In the genomic region with DNA sequence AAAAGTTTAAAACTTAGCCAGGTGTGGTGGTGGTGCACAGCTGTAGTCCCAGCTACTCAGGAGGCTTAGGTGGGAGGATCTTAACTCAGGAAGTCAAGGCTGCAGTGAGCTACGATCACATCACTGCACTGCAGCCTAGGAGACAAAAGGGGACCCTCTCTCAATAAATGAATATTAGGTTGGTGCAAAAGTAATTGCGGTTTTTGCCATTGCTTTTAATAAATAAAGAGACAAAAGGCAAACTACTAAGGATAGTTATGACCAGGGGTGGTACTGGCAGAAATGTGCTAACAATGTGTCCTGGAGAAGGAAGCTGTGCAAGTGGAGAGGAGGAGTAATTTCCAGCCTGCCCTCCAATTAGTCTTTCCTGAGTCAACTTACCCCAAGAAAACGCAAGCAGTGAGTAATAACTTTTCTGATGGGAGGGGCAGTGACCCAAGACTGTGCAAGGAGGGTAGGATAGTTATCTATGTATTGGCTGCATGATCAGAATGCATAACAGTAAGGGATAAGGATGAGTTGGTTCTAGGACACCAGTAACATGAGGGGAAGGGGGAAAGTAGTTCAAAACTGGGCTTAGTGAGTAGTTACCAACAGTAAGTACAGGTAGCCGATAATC, we compare ENCODE assay signal across 9 cellular contexts. TPM values are rescaled to one million over a fixed set of nuclear protein-coding genes. Genes with fewer than 3 reads are reported as not detected.
DNase-seq lines count a peak whose midpoint lies in the region; ATAC-seq, FAIRE-seq and TF ChIP-seq lines count a peak whose summit lies in the region.
"Had no signal": no experiment of that assay in that cellular context is flagged by ENCODE, and none has a peak within 500 bp of the region (broad histone marks: within the 10 kb centered on the region; RNA-seq: fewer than 3 reads in every experiment).

No MANE protein-coding gene starts in this region.

- TF ChIP-seq POLR2A in prostate gland (IDR thresholded peaks at IDR 0.05) = no peak

- H3K27me3 ChIP-seq in GM23248 (replicated peaks; ENCODE audit: insufficient read depth) (no peaks in the 10 kb centered on the region), prostate gland (replicated peaks; ENCODE audit: insufficient read depth) (no peaks in the 10 kb centered on the region), pancreas (no peaks in the 10 kb centered on the region)

- intact Hi-C loops in prostate gland (cut with DNase I) (no loop called here), pancreas (cut with DNase I) (no loop called here)

- no peaks in the 10 kb centered on the region for H3K9me2 ChIP-seq in GM23248 (ENCODE audit: insufficient read depth)

- FAIRE-seq in pancreas (lab: Jason Lieb, UNC) = no peak

- no peak for ATAC-seq in HG02973 (IDR thresholded peaks at IDR 0.05; ENCODE audit: unreplicated experiment)
- ATAC-seq in pancreas = no peak

- H3K4me2 ChIP-seq in GM23248 (ENCODE audit: unreplicated experiment) = peak overlapping the region; percentile 98

- in situ Hi-C loops in GM23248 (cut with MboI) = no loop called here

- no peaks in the 10 kb centered on the region for H3K36me3 ChIP-seq in GM23248 (ENCODE audit: low read depth)
- H3K36me3 ChIP-seq in prostate gland = no peaks in the 10 kb centered on the region
- H3K36me3 ChIP-seq in pancreas = no peaks in the 10 kb centered on the region

- no peaks in the 10 kb centered on the region for H4K20me1 ChIP-seq in GM23248 (ENCODE audit: insufficient read depth)

- H3K9me3 ChIP-seq in GM23248 (ENCODE audit: low read depth) (no peaks in the 10 kb centered on the region), prostate gland (no peaks in the 10 kb centered on the region), pancreas (no peaks in the 10 kb centered on the region)

- H3K27ac ChIP-seq in GM23248 (peak overlapping the region; percentile 52), prostate gland (no peak overlapping the region), pancreas (no peak overlapping the region)

- TF ChIP-seq CTCF in epithelial cell of proximal tubule (conservative IDR thresholded peaks at IDR 0.05; ENCODE audit: low read depth, low read length) (no peak), prostate gland (IDR thresholded peaks at IDR 0.05) (no peak), pancreas (IDR thresholded peaks at IDR 0.05) (no peak)

- H3K4me3 ChIP-seq in GM23248 (peak overlapping the region; percentile 94), epithelial cell of proximal tubule (ENCODE audit: low read depth, low read length) (peak overlapping the region; percentile 77), prostate gland (peak overlapping the region; percentile 80 to 81), pancreas (peak overlapping the region in 2 of 4 donors; percentile 87 to 93)

- peaks cover 16% of the 10 kb centered on the region; the same call in 1 of the 2 replicates for H3F3A ChIP-seq in GM23248 (ENCODE audit: insufficient read depth)

- peak overlapping the region; percentile 89; the same call in 1 of the 2 replicates for H2AFZ ChIP-seq in GM23248

- H3K79me2 ChIP-seq in GM23248 (ENCODE audit: insufficient read depth) = peaks cover 57% of the 10 kb centered on the region

- WGBS in GM23248 (ENCODE audit: low coverage in 1 of 2, low lambda C conversion rate in 2 of 2, missing lambda C conversion rate in 2 of 2), 2 experiments = 39 to 40% methylated on average over 4 of the region's 4 CpGs
- 63% methylated on average over 4 of the region's 4 CpGs for WGBS in prostate gland
- 64 to 70% methylated on average over 4 of the region's 4 CpGs for WGBS in pancreas, 2 donors

- DNase-seq in GM23248 = peak; percentile 86
- peak; percentile 60 for DNase-seq in RPMI7951 (ENCODE audit: low read depth)
- no peak for DNase-seq in epithelial cell of proximal tubule (ENCODE audit: low read depth)
- DNase-seq in prostate gland (ENCODE audit: low spot score) = no peak
- DNase-seq in foreskin melanocyte = no peak
- DNase-seq in GOT3 (lab: John Stamatoyannopoulos, UW) = no peak
- no peak for DNase-seq in pancreas
- DNase-seq: left cardiac atrium had no signal

- H3K4me1 ChIP-seq in GM23248 (ENCODE audit: insufficient read depth) (peaks cover 22% of the 10 kb centered on the region), prostate gland (replicated peaks) (no peaks in the 10 kb centered on the region), pancreas (peaks cover 0 to 10% (median 0%) of the 10 kb centered on the region in 3 donors)

- peak overlapping the region; percentile 88; the same call in 1 of the 2 replicates for H3K9ac ChIP-seq in GM23248

RNA-seq across cellular contexts. Expression of a gene that starts 1.5 kb away (rescaled TPM):
- total RNA-seq in GM23248 (2014; rRNA removed; shearing (Covaris generic)) = 18.3 and 20.7 TPM in 2 replicates
- polyA plus RNA-seq in GM23248 (2016; fragmentation: Nextera tagmentation; extraction: Ambion mirVana) (8.9 and 9.0 TPM in 2 replicates), pancreas (1 to 10 TPM; 2.4 to 4.0 TPM)
- 9.7 and 9.9 TPM in 2 replicates for total RNA-seq in RPMI7951 (2014; rRNA removed; shearing (Covaris generic))
- total RNA-seq in epithelial cell of proximal tubule (7.3 and 7.7 TPM in 2 replicates), prostate gland (10 to 100 TPM; 16.6 to 36.6 TPM), pancreas (10 to 100 TPM in 5 of 6 donors, 1 to 10 TPM in 1; 9.6 to 19.2 (median 12.4) TPM)

Comparison
In these comparisons a context has a peak if more than half of its experiments do, and no peak if none do; other contexts are left out.
1. DNase-seq: peak in GM23248 (single experiment) and RPMI7951 (single experiment); none in epithelial cell of proximal tubule (single experiment), prostate gland (single experiment), foreskin melanocyte (single experiment), GOT3 (single experiment) and pancreas (0 of 6).